ENCODE assay signal across 26 cellular contexts in the genomic region with DNA sequence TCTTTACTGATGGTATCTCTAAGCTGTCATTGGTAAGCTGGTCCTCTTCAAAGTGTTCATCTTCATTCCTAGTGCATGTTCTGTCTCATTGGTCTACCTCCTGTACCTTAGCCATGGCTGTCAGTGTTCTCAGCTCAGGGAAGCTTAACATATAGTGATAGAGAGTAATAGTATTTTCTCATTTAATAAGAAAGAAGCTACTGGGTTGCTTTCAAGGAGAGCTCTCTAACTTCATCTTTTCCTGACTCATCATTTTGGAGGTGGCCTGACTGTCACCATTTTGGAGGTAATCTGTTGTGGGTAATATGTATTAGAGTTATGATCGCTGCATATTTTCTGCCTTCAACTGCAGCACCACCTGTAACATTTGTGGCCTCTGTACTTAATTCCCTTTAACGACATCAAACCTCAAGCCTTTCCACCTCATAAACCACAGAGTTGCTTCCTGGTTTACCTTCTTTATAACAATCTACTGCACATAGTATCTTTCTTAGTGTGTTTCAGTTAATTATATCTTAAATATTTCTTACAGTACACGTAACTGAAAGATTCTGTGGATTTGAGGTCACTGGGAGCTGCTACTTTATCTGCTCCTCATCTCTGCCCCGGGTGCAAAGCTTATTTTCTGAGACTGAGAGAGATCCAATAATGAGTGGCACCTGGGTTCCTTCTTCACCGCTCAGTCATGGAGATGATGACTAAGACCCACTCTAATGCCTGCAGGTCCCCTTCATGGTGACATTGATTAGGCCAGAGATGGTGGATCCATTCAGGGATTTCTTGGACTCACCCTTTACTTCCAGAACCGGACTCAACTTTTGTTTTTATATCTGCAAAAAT.
DNase-seq lines count a peak whose midpoint lies in the region; ATAC-seq lines count a peak whose summit lies in the region.
"Had no signal": no experiment of that assay in that cellular context is flagged by ENCODE, and none has a peak within 500 bp of the region (broad histone marks: within the 10 kb centered on the region; RNA-seq: fewer than 3 reads in every experiment).

No MANE protein-coding gene starts in this region.

- DNase-seq in activated CD4-positive, alpha-beta memory T cell treated with anti-CD3 and anti-CD28 coated beads, Interleukin-2, amount 10 ng/mL, durations not matched to agents 7 days and 5 days = no peak
- no peak for DNase-seq in activated CD4-positive, alpha-beta memory T cell treated with anti-CD3 and anti-CD28 coated beads for 36 hours
- DNase-seq in Jurkat, Clone E6-1 (ENCODE audit: low read depth, low spot score) = peak; percentile 99
- DNase-seq in SW480 (ENCODE audit: low spot score) (peak; percentile 33), left kidney (ENCODE audit: low read depth, low spot score) (peak; percentile 46)
- DNase-seq: ACHN; activated naive CD4-positive, alpha-beta T cell treated with anti-CD3 and anti-CD28 coated beads, Interleukin-2, amount 50 U/mL, for 16 hours; central memory CD4-positive, alpha-beta T cell; gastrocnemius medialis; hypothalamus; lower lobe of right lung; MV-4-11; NCI-H146; NCI-H2171; nephron progenitor cell; stimulated activated CD4-positive, alpha-beta T cell treated with anti-CD3 and anti-CD28 coated beads, Interleukin-4, amount 100 ng/mL, for 4 hours; stimulated activated naive CD4-positive, alpha-beta T cell treated with Interleukin-2 at 50 U/mL for 16 hours; tibial artery had no signal

- H3K27ac Mint-ChIP-seq in activated CD4-positive, alpha-beta memory T cell treated with anti-CD3 and anti-CD28 coated beads, Interleukin-2, amount 10 ng/mL, durations not matched to agents 7 days and 5 days = peak overlapping the region; percentile 55
- no peak overlapping the region for H3K27ac Mint-ChIP-seq in activated CD4-positive, alpha-beta memory T cell treated with anti-CD3 and anti-CD28 coated beads for 36 hours
- H3K27ac Mint-ChIP-seq: dendritic cell treated with granulocyte-macrophage colony-stimulating factor and Interleukin-4, amounts not matched to agents 40 ng/mL and 50 ng/mL, for 4 days; nephron progenitor cell had no signal

- H3K27me3 Mint-ChIP-seq in activated CD4-positive, alpha-beta memory T cell treated with anti-CD3 and anti-CD28 coated beads, Interleukin-2, amount 10 ng/mL, durations not matched to agents 7 days and 5 days = no peaks in the 10 kb centered on the region
- H3K27me3 Mint-ChIP-seq in activated CD4-positive, alpha-beta memory T cell treated with anti-CD3 and anti-CD28 coated beads for 36 hours = no peaks in the 10 kb centered on the region
- H3K27me3 Mint-ChIP-seq: dendritic cell treated with granulocyte-macrophage colony-stimulating factor and Interleukin-4, amounts not matched to agents 40 ng/mL and 50 ng/mL, for 4 days had no signal

- intact Hi-C loops in activated CD4-positive, alpha-beta memory T cell treated with anti-CD3 and anti-CD28 coated beads for 36 hours (cut with micrococcal nuclease) = no loop called here

- no peak overlapping the region for H3K4me3 Mint-ChIP-seq in activated CD4-positive, alpha-beta memory T cell treated with anti-CD3 and anti-CD28 coated beads, Interleukin-2, amount 10 ng/mL, durations not matched to agents 7 days and 5 days
- H3K4me3 Mint-ChIP-seq in activated CD4-positive, alpha-beta memory T cell treated with anti-CD3 and anti-CD28 coated beads for 36 hours = no peak overlapping the region
- H3K4me3 Mint-ChIP-seq: dendritic cell treated with granulocyte-macrophage colony-stimulating factor and Interleukin-4, amounts not matched to agents 40 ng/mL and 50 ng/mL, for 4 days; nephron progenitor cell had no signal

- H3K4me3 ChIP-seq in Jurkat, Clone E6-1 (ENCODE audit: low read length) = peak overlapping the region; percentile 0; the same call in 1 of the 2 replicates
- H3K4me3 ChIP-seq: ascending aorta, gastrocnemius medialis, K562, lower lobe of right lung, SJSA1, tibial artery had no signal

- CTCF ChIA-PET in activated CD4-positive, alpha-beta memory T cell treated with anti-CD3 and anti-CD28 coated beads, Interleukin-2, amount 10 ng/mL, durations not matched to agents 7 days and 5 days (lab: Charles Lee) = no interaction called here
- CTCF ChIA-PET in activated CD4-positive, alpha-beta memory T cell treated with anti-CD3 and anti-CD28 coated beads for 36 hours (lab: Charles Lee) = no interaction called here

- H3K9me3 Mint-ChIP-seq in activated CD4-positive, alpha-beta memory T cell treated with anti-CD3 and anti-CD28 coated beads, Interleukin-2, amount 10 ng/mL, durations not matched to agents 7 days and 5 days = peaks cover 9% of the 10 kb centered on the region
- H3K9me3 Mint-ChIP-seq in activated CD4-positive, alpha-beta memory T cell treated with anti-CD3 and anti-CD28 coated beads for 36 hours = peaks cover 13% of the 10 kb centered on the region
- H3K9me3 Mint-ChIP-seq: dendritic cell treated with granulocyte-macrophage colony-stimulating factor and Interleukin-4, amounts not matched to agents 40 ng/mL and 50 ng/mL, for 4 days; nephron progenitor cell had no signal

- POLR2A ChIA-PET in activated CD4-positive, alpha-beta memory T cell treated with anti-CD3 and anti-CD28 coated beads, Interleukin-2, amount 10 ng/mL, durations not matched to agents 7 days and 5 days (lab: Charles Lee) = no interaction called here
- POLR2A ChIA-PET in activated CD4-positive, alpha-beta memory T cell treated with anti-CD3 and anti-CD28 coated beads for 36 hours (lab: Charles Lee) = no interaction called here

- H3K4me1 Mint-ChIP-seq in activated CD4-positive, alpha-beta memory T cell treated with anti-CD3 and anti-CD28 coated beads, Interleukin-2, amount 10 ng/mL, durations not matched to agents 7 days and 5 days = peaks cover 8% of the 10 kb centered on the region
- H3K4me1 Mint-ChIP-seq in activated CD4-positive, alpha-beta memory T cell treated with anti-CD3 and anti-CD28 coated beads for 36 hours (ENCODE audit: low read depth) = no peaks in the 10 kb centered on the region
- H3K4me1 Mint-ChIP-seq: nephron progenitor cell had no signal

- no peaks in the 10 kb centered on the region for H3K36me3 Mint-ChIP-seq in activated CD4-positive, alpha-beta memory T cell treated with anti-CD3 and anti-CD28 coated beads, Interleukin-2, amount 10 ng/mL, durations not matched to agents 7 days and 5 days (ENCODE audit: low read depth)
- no peaks in the 10 kb centered on the region for H3K36me3 Mint-ChIP-seq in activated CD4-positive, alpha-beta memory T cell treated with anti-CD3 and anti-CD28 coated beads for 36 hours

- no peak for ATAC-seq in GM18868 (IDR thresholded peaks at IDR 0.05; ENCODE audit: unreplicated experiment)
- no peak for ATAC-seq in GM18861 (IDR thresholded peaks at IDR 0.05; ENCODE audit: unreplicated experiment)
- no peak for ATAC-seq in HG02973 (IDR thresholded peaks at IDR 0.05; ENCODE audit: unreplicated experiment)
- ATAC-seq: gastrocnemius medialis, K562, lower lobe of right lung, sciatic nerve had no signal

Comparison
In these comparisons a context has a peak if more than half of its experiments do, and no peak if none do; other contexts are left out.
1. DNase-seq: peak in Jurkat, Clone E6-1 (single experiment), SW480 (single experiment) and left kidney (single experiment); none in activated CD4-positive, alpha-beta memory T cell treated with anti-CD3 and anti-CD28 coated beads, Interleukin-2, amount 10 ng/mL, durations not matched to agents 7 days and 5 days (single experiment) and activated CD4-positive, alpha-beta memory T cell treated with anti-CD3 and anti-CD28 coated beads for 36 hours (single experiment).